ENCODE assay signal across 1 cellular context in the genomic region with DNA sequence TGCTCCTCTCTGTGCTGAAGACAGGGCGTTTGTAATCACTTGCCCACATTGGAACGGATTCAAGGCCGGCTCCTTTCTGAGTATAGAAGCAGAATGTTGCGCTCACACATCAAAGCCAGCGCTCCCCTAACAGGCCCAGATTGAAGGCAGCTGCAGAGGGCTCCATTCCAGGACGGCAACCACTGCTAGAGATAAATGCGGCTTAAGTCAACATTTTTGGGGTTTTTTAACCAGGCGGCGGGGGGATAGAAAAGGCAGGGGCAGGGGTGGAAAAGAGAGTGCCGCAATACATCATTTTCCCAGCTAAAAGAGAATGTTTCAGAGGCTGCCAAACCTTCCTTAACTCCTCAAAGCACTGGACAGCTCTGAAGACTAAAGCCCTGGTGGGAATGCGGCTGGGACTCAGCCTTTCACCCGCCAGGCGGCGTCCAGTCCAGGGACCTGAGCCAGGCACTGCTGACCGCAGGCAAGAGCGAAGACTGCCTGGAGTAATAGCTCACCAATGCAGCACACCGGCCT.
TF ChIP-seq lines count a peak whose summit lies in the region.

No MANE protein-coding gene starts in this region.

TF ChIP-seq in liver, 16 proteins besides CTCF, POLR2A, EP300 and RAD21 (continued from another document):
- TF ChIP-seq, protein P1, sequence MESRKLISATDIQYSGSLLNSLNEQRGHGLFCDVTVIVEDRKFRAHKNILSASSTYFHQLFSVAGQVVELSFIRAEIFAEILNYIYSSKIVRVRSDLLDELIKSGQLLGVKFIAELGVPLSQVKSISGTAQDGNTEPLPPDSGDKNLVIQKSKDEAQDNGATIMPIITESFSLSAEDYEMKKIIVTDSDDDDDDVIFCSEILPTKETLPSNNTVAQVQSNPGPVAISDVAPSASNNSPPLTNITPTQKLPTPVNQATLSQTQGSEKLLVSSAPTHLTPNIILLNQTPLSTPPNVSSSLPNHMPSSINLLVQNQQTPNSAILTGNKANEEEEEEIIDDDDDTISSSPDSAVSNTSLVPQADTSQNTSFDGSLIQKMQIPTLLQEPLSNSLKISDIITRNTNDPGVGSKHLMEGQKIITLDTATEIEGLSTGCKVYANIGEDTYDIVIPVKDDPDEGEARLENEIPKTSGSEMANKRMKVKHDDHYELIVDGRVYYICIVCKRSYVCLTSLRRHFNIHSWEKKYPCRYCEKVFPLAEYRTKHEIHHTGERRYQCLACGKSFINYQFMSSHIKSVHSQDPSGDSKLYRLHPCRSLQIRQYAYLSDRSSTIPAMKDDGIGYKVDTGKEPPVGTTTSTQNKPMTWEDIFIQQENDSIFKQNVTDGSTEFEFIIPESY (IDR thresholded peaks at IDR 0.05): no peak
- TF ChIP-seq, protein P2, sequence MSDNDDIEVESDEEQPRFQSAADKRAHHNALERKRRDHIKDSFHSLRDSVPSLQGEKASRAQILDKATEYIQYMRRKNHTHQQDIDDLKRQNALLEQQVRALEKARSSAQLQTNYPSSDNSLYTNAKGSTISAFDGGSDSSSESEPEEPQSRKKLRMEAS (IDR thresholded peaks at IDR 0.05): no peak
- TF ChIP-seq TAF1 (conservative IDR thresholded peaks at IDR 0.05): no peak
- no peak for TF ChIP-seq FOXA2 (IDR thresholded peaks at IDR 0.05)
- TF ChIP-seq HNF4G (IDR thresholded peaks at IDR 0.05): no peak
- no peak for TF ChIP-seq NR2F2 (IDR thresholded peaks at IDR 0.05)
- no peak for TF ChIP-seq JUND (IDR thresholded peaks at IDR 0.05)
- no peak for TF ChIP-seq SP1 (IDR thresholded peaks at IDR 0.05)
